ENCODE assay signal across 6 cellular contexts in the genomic region with DNA sequence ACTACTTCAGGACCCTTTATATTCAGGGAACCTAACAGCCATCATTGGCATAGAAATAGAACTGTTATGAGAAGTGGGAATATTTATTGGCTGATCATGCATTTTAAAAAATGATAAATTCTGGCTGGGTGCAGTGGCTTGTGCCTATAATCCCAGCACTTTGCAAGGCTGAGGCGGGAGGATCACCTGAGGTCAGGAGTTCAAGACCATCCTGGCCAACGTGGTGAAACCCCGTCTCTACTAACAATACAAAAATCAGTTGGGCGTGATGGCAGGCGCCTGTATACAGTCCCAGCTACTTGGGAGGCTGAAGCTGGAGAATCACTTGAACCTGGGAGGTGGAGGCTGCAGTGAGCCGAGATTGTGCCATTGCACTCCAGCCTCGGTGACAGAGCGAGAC. TPM values are rescaled to one million over a fixed set of nuclear protein-coding genes. Genes with fewer than 3 reads are reported as not detected.
DNase-seq lines count a peak whose midpoint lies in the region; ATAC-seq and TF ChIP-seq lines count a peak whose summit lies in the region.
"Not testable (repeated sequence)": the region's sequence is repeated elsewhere in the genome, so short reads cannot be mapped to it uniquely, and the experiment has no call there.

No MANE protein-coding gene starts in this region.

- H3K36me3 Mint-ChIP-seq in chondrocyte (ENCODE audit: low read depth) = peaks cover 13% of the 10 kb centered on the region

- H3K9me3 Mint-ChIP-seq in chondrocyte (ENCODE audit: low read depth) = not testable (repeated sequence)

- not testable (repeated sequence) for TF ChIP-seq POLR2A in gastrocnemius medialis (IDR thresholded peaks at IDR 0.05)

- H3K4me1 ChIP-seq in left ventricle myocardium inferior (peaks cover 94% of the 10 kb centered on the region), muscle layer of duodenum (ENCODE audit: control insufficient read depth in 1 of 2, insufficient read depth in 2 of 2, low read length in 2 of 2) (peaks cover 1 to 48% of the 10 kb centered on the region in 2 donors), gastrocnemius medialis (peaks cover 93 to 97% of the 10 kb centered on the region in 2 donors), tibial artery (peaks cover 0 to 95% (median 63%) of the 10 kb centered on the region in 4 donors)
- not testable (repeated sequence) for H3K4me1 ChIP-seq in lower lobe of right lung

- intact Hi-C loops in left ventricle myocardium inferior (cut with micrococcal nuclease); lower lobe of right lung (cut with DNase I); gastrocnemius medialis (cut with DNase I; ENCODE audit: low total_unique reads); tibial artery (cut with DNase I; ENCODE audit: low total_unique reads): not testable (repeated sequence)

- not testable (repeated sequence) for H3K4me3 Mint-ChIP-seq in chondrocyte (ENCODE audit: unreplicated experiment)

- H3K27ac Mint-ChIP-seq in chondrocyte (ENCODE audit: unreplicated experiment) = not testable (repeated sequence)

- in situ Hi-C loops in gastrocnemius medialis (cut with MboI; ENCODE audit: low sequenced_read_pairs in 4 of 4) = loop anchor here in 2 of 4 donors (25.0 kb wide), 1 partner anchor 626 kb away; the partner anchor contains the start of gene LYSMD4 (in 2 of the 2)

- not testable (repeated sequence) for TF ChIP-seq CTCF in chondrocyte (IDR thresholded peaks at IDR 0.05); left ventricle myocardium inferior (IDR thresholded peaks at IDR 0.05; ENCODE audit: borderline replicate concordance); lower lobe of right lung (IDR thresholded peaks at IDR 0.05); gastrocnemius medialis (IDR thresholded peaks at IDR 0.05 in 4 of 5, conservative IDR thresholded peaks at IDR 0.05 in 1 of 5); tibial artery (IDR thresholded peaks at IDR 0.05)

- H3K4me3 ChIP-seq in left ventricle myocardium inferior, lower lobe of right lung, gastrocnemius medialis, tibial artery: not testable (repeated sequence)
- peak overlapping the region in 1 of 2 donors; percentile 88 for H3K4me3 ChIP-seq in muscle layer of duodenum (ENCODE audit: low read depth in 1 of 2, low read length in 2 of 2)

- not testable (repeated sequence) for H3K27me3 Mint-ChIP-seq in chondrocyte (ENCODE audit: low read depth)

- DNase-seq in chondrocyte (ENCODE audit: low spot score) (peak; percentile 38), lower lobe of right lung (peak; percentile 5)
- not testable (repeated sequence) for DNase-seq in left ventricle myocardium inferior, gastrocnemius medialis, tibial artery

- not testable (repeated sequence) for ATAC-seq in lower lobe of right lung, gastrocnemius medialis

- H3K36me3 ChIP-seq in left ventricle myocardium inferior (peaks cover 22% of the 10 kb centered on the region), tibial artery (peaks cover 11 to 25% (median 22%) of the 10 kb centered on the region in 3 donors)
- not testable (repeated sequence) for H3K36me3 ChIP-seq in lower lobe of right lung; muscle layer of duodenum (ENCODE audit: control insufficient read depth in 1 of 2, insufficient read depth in 2 of 2, low read length in 2 of 2); gastrocnemius medialis

- not testable (repeated sequence) for H3K9me3 ChIP-seq in left ventricle myocardium inferior (replicated peaks); lower lobe of right lung; muscle layer of duodenum (ENCODE audit: control insufficient read depth in 1 of 2, low read length in 2 of 2); gastrocnemius medialis; tibial artery

- peak overlapping the region; percentile 95 for H3K27ac ChIP-seq in left ventricle myocardium inferior (replicated peaks)
- H3K27ac ChIP-seq in lower lobe of right lung = not testable (repeated sequence)
- H3K27ac ChIP-seq in muscle layer of duodenum (ENCODE audit: low read length) = peak overlapping the region; percentile 39
- peak overlapping the region; percentile 88 to 97 (median 94) for H3K27ac ChIP-seq in gastrocnemius medialis
- H3K27ac ChIP-seq in tibial artery = peak overlapping the region; percentile 97

- not testable (repeated sequence) for H3K27me3 ChIP-seq in left ventricle myocardium inferior (ENCODE audit: low read depth); lower lobe of right lung (ENCODE audit: low read depth); muscle layer of duodenum (ENCODE audit: low read depth, low read length); gastrocnemius medialis; tibial artery

- peaks cover 33% of the 10 kb centered on the region for H3K4me1 Mint-ChIP-seq in chondrocyte (ENCODE audit: low read depth)

RNA-seq across cellular contexts. Expression of gene SYNM, which starts 6.8 kb away (rescaled TPM):
- total RNA-seq in chondrocyte (13.2 to 23.4 TPM (median 22.1 TPM) in 3 replicates), left ventricle myocardium inferior (378 TPM), lower lobe of right lung (26.8 TPM), gastrocnemius medialis (100 to 1,000 TPM; 200 to 308 (median 266) TPM)
